In genomic region chr3:43030162-43030935, GRCh38 we compare ENCODE assay signal across 13 cellular contexts. TPM values are rescaled to one million over a fixed set of nuclear protein-coding genes. Genes with fewer than 3 reads are reported as not detected.
A peak's percentile ranks its signal among the peaks of the same experiment; 100 is the strongest.
DNase-seq lines count a peak whose midpoint lies in the region; ATAC-seq and TF ChIP-seq lines count a peak whose summit lies in the region.
"Had no signal": no experiment of that assay in that cellular context is flagged by ENCODE, and none has a peak within 500 bp of the region (broad histone marks: within the 10 kb centered on the region; RNA-seq: fewer than 3 reads in every experiment).

No MANE protein-coding gene starts in this region.

- peak overlapping the region in 2 of 3 donors; percentile 30 to 31 for H3K27ac Mint-ChIP-seq in CD4-positive, CD25-positive, alpha-beta regulatory T cell
- H3K27ac Mint-ChIP-seq in type B pancreatic cell (no peak overlapping the region), progenitor cell of endocrine pancreas (no peak overlapping the region)
- H3K27ac Mint-ChIP-seq: CD4-positive, alpha-beta T cell had no signal

- peak overlapping the region; percentile 68 for H3K9ac ChIP-seq in Karpas-422 (ENCODE audit: low read length)

- no peak overlapping the region for H3K4me3 ChIP-seq in CD4-positive, CD25-positive, alpha-beta regulatory T cell (ENCODE audit: low read depth, low read length)
- 0 out of 2 replicates have a peak overlapping the region, but pooled peaks have one; percentile 17 for H3K4me3 ChIP-seq in Karpas-422 (ENCODE audit: low read length)

- H3K4me1 Mint-ChIP-seq in CD4-positive, CD25-positive, alpha-beta regulatory T cell = peaks cover 0 to 16% (median 9%) of the 10 kb centered on the region in 4 donors
- H3K4me1 Mint-ChIP-seq in type B pancreatic cell (ENCODE audit: unreplicated experiment) (no peaks in the 10 kb centered on the region), progenitor cell of endocrine pancreas (ENCODE audit: low read depth) (peaks cover 2% of the 10 kb centered on the region)

- DNase-seq in CD4-positive, CD25-positive, alpha-beta regulatory T cell = no peak
- DNase-seq in Karpas-422 (no peak), left lobe of liver (ENCODE audit: low spot score) (peak; percentile 31), type B pancreatic cell (ENCODE audit: extremely low spot score, unreplicated experiment) (peak; percentile 42), progenitor cell of endocrine pancreas (ENCODE audit: low spot score, unreplicated experiment) (no peak), T1000 (lab: John Stamatoyannopoulos, UW) (no peak)
- DNase-seq: ACHN; BE2C; C1 segment of cervical spinal cord; CD4-positive, alpha-beta T cell; H9 had no signal

- H3K9me3 Mint-ChIP-seq in CD4-positive, CD25-positive, alpha-beta regulatory T cell = no peaks in the 10 kb centered on the region
- no peaks in the 10 kb centered on the region for H3K9me3 Mint-ChIP-seq in type B pancreatic cell
- H3K9me3 Mint-ChIP-seq in progenitor cell of endocrine pancreas (ENCODE audit: low read depth) = no peaks in the 10 kb centered on the region
- H3K9me3 Mint-ChIP-seq: CD4-positive, alpha-beta T cell had no signal

- H3K9me3 ChIP-seq in CD4-positive, CD25-positive, alpha-beta regulatory T cell (ENCODE audit: control insufficient read depth in 2 of 2, low read length in 2 of 2) = no peaks in the 10 kb centered on the region
- H3K9me3 ChIP-seq in Karpas-422 (ENCODE audit: low read length) = no peaks in the 10 kb centered on the region
- H3K9me3 ChIP-seq: BE2C, Caco-2 had no signal

- H3K4me3 Mint-ChIP-seq in CD4-positive, CD25-positive, alpha-beta regulatory T cell = no peak overlapping the region
- H3K4me3 Mint-ChIP-seq in type B pancreatic cell (no peak overlapping the region), progenitor cell of endocrine pancreas (ENCODE audit: low read depth) (no peak overlapping the region)
- H3K4me3 Mint-ChIP-seq: CD4-positive, alpha-beta T cell; H9 had no signal

- H3K9me2 ChIP-seq in Karpas-422 (replicated peaks; ENCODE audit: insufficient read depth, low read length) = no peaks in the 10 kb centered on the region

- peaks cover 3% of the 10 kb centered on the region for H3K4me1 ChIP-seq in CD4-positive, CD25-positive, alpha-beta regulatory T cell (ENCODE audit: control insufficient read depth, insufficient read depth, low read length, poor library complexity, severe bottlenecking)
- H3K4me1 ChIP-seq in Karpas-422 (ENCODE audit: low read length) = peaks cover 100% of the 10 kb centered on the region
- H3K4me1 ChIP-seq: BE2C had no signal

- H3K27me3 Mint-ChIP-seq in CD4-positive, CD25-positive, alpha-beta regulatory T cell = peaks cover 6% of the 10 kb centered on the region
- H3K27me3 Mint-ChIP-seq in type B pancreatic cell = no peaks in the 10 kb centered on the region
- H3K27me3 Mint-ChIP-seq in progenitor cell of endocrine pancreas = no peaks in the 10 kb centered on the region
- H3K27me3 Mint-ChIP-seq: CD4-positive, alpha-beta T cell had no signal

- H3K79me2 ChIP-seq in Karpas-422 (ENCODE audit: low read length) = peaks cover 5% of the 10 kb centered on the region; the same call in 1 of the 2 replicates

- peak overlapping the region; percentile 61 for H3K4me2 ChIP-seq in Karpas-422 (ENCODE audit: low read depth, low read length, poor library complexity, severe bottlenecking)

- no peak for ATAC-seq in CD4-positive, CD25-positive, alpha-beta regulatory T cell (ENCODE audit: low read depth in 2 of 2)
- no peak for ATAC-seq in left lobe of liver

- H3K27me3 ChIP-seq in CD4-positive, CD25-positive, alpha-beta regulatory T cell (ENCODE audit: control insufficient read depth, insufficient read depth, low read length) = no peaks in the 10 kb centered on the region
- H3K27me3 ChIP-seq in Karpas-422 (ENCODE audit: low read length) = no peaks in the 10 kb centered on the region
- H3K27me3 ChIP-seq: BE2C had no signal

- H4K20me1 ChIP-seq in Karpas-422 (ENCODE audit: insufficient read depth, low read depth, low read length) = no peaks in the 10 kb centered on the region

- H2AFZ ChIP-seq in Karpas-422 (ENCODE audit: low read length) = no peak overlapping the region

- TF ChIP-seq CTCF in type B pancreatic cell (conservative IDR thresholded peaks at IDR 0.05) (no peak), progenitor cell of endocrine pancreas (IDR thresholded peaks at IDR 0.05; ENCODE audit: unreplicated experiment) (no peak)

- H3K36me3 ChIP-seq in CD4-positive, CD25-positive, alpha-beta regulatory T cell (ENCODE audit: control insufficient read depth, insufficient read depth, low read length) = no peaks in the 10 kb centered on the region
- no peaks in the 10 kb centered on the region for H3K36me3 ChIP-seq in Karpas-422 (ENCODE audit: insufficient read depth, low read length)
- H3K36me3 ChIP-seq: BE2C had no signal

- H3K36me3 Mint-ChIP-seq in CD4-positive, CD25-positive, alpha-beta regulatory T cell = no peaks in the 10 kb centered on the region
- H3K36me3 Mint-ChIP-seq in type B pancreatic cell (no peaks in the 10 kb centered on the region), progenitor cell of endocrine pancreas (ENCODE audit: insufficient read depth) (no peaks in the 10 kb centered on the region)

- H3K27ac ChIP-seq in CD4-positive, CD25-positive, alpha-beta regulatory T cell (ENCODE audit: insufficient read depth, low read length, poor library complexity, severe bottlenecking) = no peak overlapping the region
- H3K27ac ChIP-seq in Karpas-422 (ENCODE audit: low read length) = peak overlapping the region; percentile 100

RNA-seq across cellular contexts. Expression of gene GASK1A, which starts 51.2 kb away (rescaled TPM):
- not detected for total RNA-seq in CD4-positive, CD25-positive, alpha-beta regulatory T cell
- polyA plus RNA-seq in CD4-positive, CD25-positive, alpha-beta regulatory T cell = not detected
- 6.4 and 8.1 TPM in 2 replicates for total RNA-seq in Karpas-422 (2014; rRNA removed; shearing (Covaris generic); ENCODE audit: low replicate concordance)
- total RNA-seq in left lobe of liver (19.9 TPM), type B pancreatic cell (ENCODE audit: low replicate concordance) (0.36 and 0.89 TPM in 2 replicates), progenitor cell of endocrine pancreas (1.9 and 2.3 TPM in 2 replicates)
- total RNA-seq: HepG2 had no signal
- polyA plus RNA-seq: HepG2 had no signal

Comparison
In these comparisons a context has a peak if more than half of its experiments do, and no peak if none do; other contexts are left out.
1. DNase-seq: peak in left lobe of liver (single experiment) and type B pancreatic cell (single experiment); none in CD4-positive, CD25-positive, alpha-beta regulatory T cell (0 of 3), Karpas-422 (single experiment), progenitor cell of endocrine pancreas (single experiment) and T1000 (single experiment).
2. H3K27ac Mint-ChIP-seq: peak in CD4-positive, CD25-positive, alpha-beta regulatory T cell (2 of 3); none in type B pancreatic cell (single experiment) and progenitor cell of endocrine pancreas (single experiment).